Comparison of ENCODE assay signal across 11 cellular contexts in the genomic region with DNA sequence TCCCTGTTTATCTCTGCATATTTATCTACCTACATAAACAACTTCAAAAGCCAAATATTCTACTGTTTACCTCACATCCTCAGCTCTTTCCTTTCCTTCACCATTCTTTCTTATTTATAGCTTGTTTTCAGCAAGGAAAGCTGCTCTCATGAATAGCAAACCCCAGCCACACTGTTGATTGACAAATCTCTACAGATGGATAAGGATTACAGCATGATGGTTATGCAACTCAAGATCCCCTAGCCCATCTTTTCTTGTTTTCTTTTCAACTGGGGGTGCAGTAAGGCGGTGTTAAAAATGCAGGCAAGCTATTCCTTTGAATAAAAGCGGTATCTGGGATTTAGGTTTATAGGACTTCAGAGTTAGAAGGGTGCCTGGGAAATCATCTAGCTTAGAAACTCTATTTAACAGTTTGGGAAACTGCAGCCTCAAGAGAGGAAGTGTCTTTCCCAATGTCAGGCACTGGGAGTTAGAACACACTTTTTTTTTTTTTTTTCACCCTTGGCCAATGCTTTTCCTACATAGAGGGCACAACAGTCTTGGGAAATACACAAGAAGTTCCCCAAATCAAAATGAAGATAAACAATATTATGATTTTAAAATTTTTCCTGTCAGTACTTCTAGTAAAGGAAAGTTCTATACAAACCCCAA. TPM values are rescaled to one million over a fixed set of nuclear protein-coding genes. Genes with fewer than 3 reads are reported as not detected.
A peak's percentile ranks its signal among the peaks of the same experiment; 100 is the strongest.
DNase-seq lines count a peak whose midpoint lies in the region; ATAC-seq, FAIRE-seq and TF ChIP-seq lines count a peak whose summit lies in the region.
"Had no signal": no experiment of that assay in that cellular context is flagged by ENCODE, and none has a peak within 500 bp of the region (broad histone marks: within the 10 kb centered on the region; RNA-seq: fewer than 3 reads in every experiment).

No MANE protein-coding gene starts in this region.

- TF ChIP-seq CTCF in cardiac fibroblast (IDR thresholded peaks at IDR 0.05; ENCODE audit: low read depth, low read length), result no peak
- TF ChIP-seq CTCF in lower lobe of right lung (IDR thresholded peaks at IDR 0.05), result no peak
- TF ChIP-seq CTCF in thoracic aorta (IDR thresholded peaks at IDR 0.05), result no peak

- peak; percentile 38 for DNase-seq in DMS 273 (lab: John Stamatoyannopoulos, UW; ENCODE audit: unreplicated experiment)
- no peak for DNase-seq in DMS 273 treated with DMSO at 0.1 percent for 48 hours (lab: John Stamatoyannopoulos, UW)
- peak; percentile 45 to 67 for DNase-seq in cardiac fibroblast (ENCODE audit: low read depth in 2 of 2)
- DNase-seq in lower lobe of right lung, result no peak
- no peak for DNase-seq in thoracic aorta (ENCODE audit: low spot score)
- DNase-seq in NCI-H510A (lab: John Stamatoyannopoulos, UW), result no peak
- no peak for DNase-seq in HTR-8/SVneo (ENCODE audit: insufficient read length, low spot score)
- DNase-seq: NCI-H1092, RPMI8226 had no signal

- H3K27me3 ChIP-seq in lower lobe of right lung (ENCODE audit: low read depth), result no peaks in the 10 kb centered on the region
- H3K27me3 ChIP-seq in thoracic aorta (replicated peaks; ENCODE audit: insufficient read depth), result no peaks in the 10 kb centered on the region

- H3K4me1 ChIP-seq in lower lobe of right lung (peaks cover 62% of the 10 kb centered on the region), thoracic aorta (ENCODE audit: control insufficient read depth in 1 of 2, low read depth in 2 of 2) (peaks cover 41 to 61% of the 10 kb centered on the region in 2 donors)

- H3K27ac ChIP-seq in lower lobe of right lung, result peak overlapping the region; percentile 86
- H3K27ac ChIP-seq in thoracic aorta, result peak overlapping the region; percentile 95 to 98
- H3K27ac ChIP-seq: 22Rv1 had no signal

- no peak for FAIRE-seq in HTR-8/SVneo (lab: Jason Lieb, UNC)

- H3K9me3 ChIP-seq in lower lobe of right lung (no peaks in the 10 kb centered on the region), thoracic aorta (no peaks in the 10 kb centered on the region)

- no peak for ATAC-seq in lower lobe of right lung
- no peak for ATAC-seq in thoracic aorta (ENCODE audit: insufficient number of reproducible peaks, low FRiP score, low read depth)
- no peak for ATAC-seq in GM21723 (IDR thresholded peaks at IDR 0.05; ENCODE audit: unreplicated experiment)

- peaks cover 4% of the 10 kb centered on the region for H3K36me3 ChIP-seq in lower lobe of right lung
- peaks cover 9% of the 10 kb centered on the region for H3K36me3 ChIP-seq in thoracic aorta

- H3K4me3 ChIP-seq in cardiac fibroblast (replicated peaks in 1 of 2; ENCODE audit: low read depth in 2 of 2, low read length in 2 of 2) (peak overlapping the region; percentile 78 to 82), lower lobe of right lung (peak overlapping the region; percentile 61), thoracic aorta (peak overlapping the region; percentile 90)

- intact Hi-C loops in lower lobe of right lung (cut with DNase I), result no loop called here

RNA-seq across cellular contexts. Expression of gene SPARC, which starts 2.7 kb away (rescaled TPM):
- total RNA-seq in lower lobe of right lung (904 TPM), thoracic aorta (1,000 to 10,000 TPM; 1,654 to 1,851 TPM)

Comparison
In these comparisons a context has a peak if more than half of its experiments do, and no peak if none do; other contexts are left out.
1. DNase-seq: peak in DMS 273 (single experiment) and cardiac fibroblast (2 of 2); none in DMS 273 treated with DMSO at 0.1 percent for 48 hours (single experiment), lower lobe of right lung (single experiment), thoracic aorta (single experiment), NCI-H510A (single experiment) and HTR-8/SVneo (single experiment).
2. Peak in every context shown above with its lines, with median percentiles within 50 percentile points of each other: H3K4me3 ChIP-seq.